16 cellular contexts compared by ENCODE assay signal in the genomic region with DNA sequence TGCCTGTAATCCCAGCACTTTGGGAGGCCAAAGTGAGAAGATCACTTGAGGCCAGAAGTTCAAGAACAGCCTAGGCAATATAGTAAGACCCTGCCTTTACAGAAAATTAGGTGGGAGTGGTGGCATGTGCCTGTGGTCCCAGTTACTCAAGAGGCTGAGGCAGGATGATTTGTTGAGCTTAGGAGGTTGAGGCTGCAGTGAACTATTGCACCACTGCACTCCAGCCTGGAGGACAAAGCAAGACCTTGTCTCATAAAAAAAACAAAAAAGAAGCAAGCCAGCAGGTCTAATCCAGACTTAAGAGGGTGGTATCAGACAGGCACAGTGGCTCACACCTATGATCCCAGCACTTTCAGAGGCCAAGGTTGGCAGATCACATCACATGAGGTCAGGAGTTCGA. TPM values are rescaled to one million over a fixed set of nuclear protein-coding genes. Genes with fewer than 3 reads are reported as not detected.
A peak's percentile ranks its signal among the peaks of the same experiment; 100 is the strongest.
DNase-seq lines count a peak whose midpoint lies in the region; ATAC-seq and TF ChIP-seq lines count a peak whose summit lies in the region.
"Had no signal": no experiment of that assay in that cellular context is flagged by ENCODE, and none has a peak within 500 bp of the region (broad histone marks: within the 10 kb centered on the region; RNA-seq: fewer than 3 reads in every experiment).

No MANE protein-coding gene starts in this region.

- no peak overlapping the region for H3K27ac Mint-ChIP-seq in stimulated activated naive B cell treated with anti-CD40 and anti-IgM and Interleukin-4, amounts not matched to agents 10 μg/mL and 1 μg/mL and 100 μg/mL, for 72 hours
- no peak overlapping the region for H3K27ac Mint-ChIP-seq in HFFc6
- H3K27ac Mint-ChIP-seq: CD14-positive monocyte; CD4-positive, alpha-beta memory T cell; GM23338 had no signal

- no peak overlapping the region for H3K4me3 ChIP-seq in NB4 (ENCODE audit: low read depth, low read length)
- H3K4me3 ChIP-seq: BLaER1, GM23338 had no signal

- no peak for ATAC-seq in HG02678 (IDR thresholded peaks at IDR 0.05; ENCODE audit: unreplicated experiment)
- ATAC-seq in stimulated activated naive B cell treated with anti-CD40 and anti-IgM and Interleukin-4, amounts not matched to agents 10 μg/mL and 1 μg/mL and 100 μg/mL, for 72 hours (replicated peaks) = no peak
- ATAC-seq: GM23338 had no signal

- H3K36me3 Mint-ChIP-seq in stimulated activated naive B cell treated with anti-CD40 and anti-IgM and Interleukin-4, amounts not matched to agents 10 μg/mL and 1 μg/mL and 100 μg/mL, for 72 hours = no peaks in the 10 kb centered on the region
- no peaks in the 10 kb centered on the region for H3K36me3 Mint-ChIP-seq in HFFc6 (ENCODE audit: low read depth)
- H3K36me3 Mint-ChIP-seq: CD14-positive monocyte; CD4-positive, alpha-beta memory T cell; IgD-negative memory B cell had no signal

- DNase-seq in NB4 (ENCODE audit: low read depth) = peak; percentile 58
- DNase-seq in amniotic epithelial cell (ENCODE audit: low read depth) = peak; percentile 77
- peak; percentile 7 for DNase-seq in iris pigment epithelial cell (ENCODE audit: low read depth)
- DNase-seq in stimulated activated naive B cell treated with anti-CD40 and anti-IgM and Interleukin-4, amounts not matched to agents 10 μg/mL and 1 μg/mL and 100 μg/mL, for 72 hours = no peak
- DNase-seq in HFFc6 = no peak
- DNase-seq: ACHN; CD4-positive, alpha-beta memory T cell; DMS153; DMS79 treated with DMSO at 0.1 percent for 48 hours; GF-D8; HCEC 1CT had no signal

- H3K9me3 Mint-ChIP-seq in stimulated activated naive B cell treated with anti-CD40 and anti-IgM and Interleukin-4, amounts not matched to agents 10 μg/mL and 1 μg/mL and 100 μg/mL, for 72 hours = no peaks in the 10 kb centered on the region
- no peaks in the 10 kb centered on the region for H3K9me3 Mint-ChIP-seq in HFFc6
- H3K9me3 Mint-ChIP-seq: CD4-positive, alpha-beta memory T cell; GM23338 had no signal

- TF ChIP-seq CTCF in NB4 (IDR thresholded peaks at IDR 0.05; ENCODE audit: low read depth, low read length) (no peak), HFFc6 (IDR thresholded peaks at IDR 0.05) (no peak)

- H3K4me3 Mint-ChIP-seq in stimulated activated naive B cell treated with anti-CD40 and anti-IgM and Interleukin-4, amounts not matched to agents 10 μg/mL and 1 μg/mL and 100 μg/mL, for 72 hours = no peak overlapping the region
- no peak overlapping the region for H3K4me3 Mint-ChIP-seq in HFFc6
- H3K4me3 Mint-ChIP-seq: CD14-positive monocyte; CD4-positive, alpha-beta memory T cell; GM23338; IgD-negative memory B cell had no signal

- H3K27me3 Mint-ChIP-seq in stimulated activated naive B cell treated with anti-CD40 and anti-IgM and Interleukin-4, amounts not matched to agents 10 μg/mL and 1 μg/mL and 100 μg/mL, for 72 hours = no peaks in the 10 kb centered on the region
- peaks cover 1% of the 10 kb centered on the region; the same call in 1 of the 2 replicates for H3K27me3 Mint-ChIP-seq in HFFc6 (ENCODE audit: insufficient read depth)
- H3K27me3 Mint-ChIP-seq: CD4-positive, alpha-beta memory T cell; IgD-negative memory B cell had no signal

- no peak for TF ChIP-seq POLR2A in NB4 (IDR thresholded peaks at IDR 0.05; ENCODE audit: extremely low read depth, insufficient read length)

- H3K4me1 Mint-ChIP-seq in stimulated activated naive B cell treated with anti-CD40 and anti-IgM and Interleukin-4, amounts not matched to agents 10 μg/mL and 1 μg/mL and 100 μg/mL, for 72 hours = no peaks in the 10 kb centered on the region
- H3K4me1 Mint-ChIP-seq in HFFc6 (ENCODE audit: low read depth) = no peaks in the 10 kb centered on the region
- H3K4me1 Mint-ChIP-seq: CD14-positive monocyte; CD4-positive, alpha-beta memory T cell had no signal

RNA-seq across cellular contexts. Expression of a gene that starts 24.5 kb away (rescaled TPM):
- 10 to 100 TPM in 3 of 6 experiments, 1 to 10 TPM in 3; 8.2 to 11.8 (median 10.1) TPM for total RNA-seq in HFFc6 (2021; fragmentation: NEBNext Ultra II Directional; extraction: Animal tissue kit (Norgen Biotek cat#: 25700))

Comparison
In these comparisons a context has a peak if more than half of its experiments do, and no peak if none do; other contexts are left out.
1. DNase-seq: peak in NB4 (single experiment), amniotic epithelial cell (single experiment) and iris pigment epithelial cell (single experiment); none in stimulated activated naive B cell treated with anti-CD40 and anti-IgM and Interleukin-4, amounts not matched to agents 10 μg/mL and 1 μg/mL and 100 μg/mL, for 72 hours (single experiment) and HFFc6 (single experiment).